ENCODE assay signal across 10 cellular contexts in genomic region chr9:13013976-13014375, GRCh38.
"Had no signal": no experiment of that assay in that cellular context is flagged by ENCODE, and none has a peak within 500 bp of the region (broad histone marks: within the 10 kb centered on the region; RNA-seq: fewer than 3 reads in every experiment).

No MANE protein-coding gene starts in this region.

- ATAC-seq: left lung, T-helper 17 cell had no signal

- H3K4me1 Mint-ChIP-seq: activated CD4-positive, alpha-beta T cell treated with anti-CD3 and anti-CD28 coated beads, Interleukin-2, amount 10 ng/mL, durations not matched to agents 7 days and 5 days; nephron; T-helper 17 cell had no signal

- H3K4me3 Mint-ChIP-seq: activated CD4-positive, alpha-beta T cell treated with anti-CD3 and anti-CD28 coated beads, Interleukin-2, amount 10 ng/mL, durations not matched to agents 7 days and 5 days; activated naive CD4-positive, alpha-beta T cell treated with anti-CD3 and anti-CD28 coated beads for 36 hours; nephron; T-helper 17 cell had no signal

- H3K4me3 ChIP-seq: breast epithelium, left lung had no signal

- DNase-seq: activated CD4-positive, alpha-beta T cell treated with anti-CD3 and anti-CD28 coated beads, Interleukin-2, amount 10 ng/mL, durations not matched to agents 7 days and 5 days; activated CD4-positive, CD25-positive, alpha-beta regulatory T cell; activated CD8-positive, alpha-beta memory T cell treated with anti-CD3 and anti-CD28 coated beads for 24 hours; activated naive CD4-positive, alpha-beta T cell treated with anti-CD3 and anti-CD28 coated beads for 36 hours; amniotic stem cell; left lung; stimulated activated CD4-positive, alpha-beta T cell treated with anti-CD3 and anti-CD28 coated beads, Interleukin-4, amount 100 ng/mL, for 4 hours; T-helper 17 cell had no signal

- H3K27me3 ChIP-seq: breast epithelium, left lung had no signal

- H3K9me3 Mint-ChIP-seq: activated CD4-positive, alpha-beta T cell treated with anti-CD3 and anti-CD28 coated beads, Interleukin-2, amount 10 ng/mL, durations not matched to agents 7 days and 5 days had no signal

- H3K9me3 ChIP-seq: breast epithelium, left lung had no signal

- H3K36me3 ChIP-seq: breast epithelium, left lung had no signal

- H3K27me3 Mint-ChIP-seq: activated CD4-positive, alpha-beta T cell treated with anti-CD3 and anti-CD28 coated beads, Interleukin-2, amount 10 ng/mL, durations not matched to agents 7 days and 5 days; T-helper 17 cell had no signal

- H3K27ac Mint-ChIP-seq: activated CD4-positive, alpha-beta T cell treated with anti-CD3 and anti-CD28 coated beads, Interleukin-2, amount 10 ng/mL, durations not matched to agents 7 days and 5 days; activated naive CD4-positive, alpha-beta T cell treated with anti-CD3 and anti-CD28 coated beads for 36 hours; nephron; T-helper 17 cell had no signal

- H3K4me1 ChIP-seq: breast epithelium, left lung had no signal

- H3K27ac ChIP-seq: breast epithelium, left lung had no signal
